In the genomic region with DNA sequence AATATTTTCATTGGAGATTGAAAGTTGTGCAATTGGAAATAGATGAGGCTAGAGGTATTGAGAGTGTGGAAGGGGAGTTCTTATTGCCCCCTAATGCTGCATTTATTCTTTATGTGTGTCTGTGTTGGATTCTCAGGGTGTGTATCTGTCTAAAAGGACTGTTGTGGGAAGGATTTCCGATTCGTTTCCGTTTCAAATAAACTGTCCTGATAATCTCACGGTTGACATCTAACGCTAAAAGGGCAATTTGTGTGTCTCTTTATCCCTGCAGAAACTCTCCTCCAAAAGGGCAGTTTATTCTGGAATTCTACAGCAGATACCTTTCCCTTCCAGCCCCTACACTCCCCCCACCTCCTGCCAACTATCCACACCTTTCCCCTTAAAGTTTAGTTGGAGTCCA, we compare ENCODE assay signal across 1 cellular context.
TF ChIP-seq lines count a peak whose summit lies in the region.

No MANE protein-coding gene starts in this region.

TF ChIP-seq in GM23338, 12 proteins besides CTCF, POLR2A, EP300 and RAD21 (continued from another document):
- TF ChIP-seq, protein P1, sequence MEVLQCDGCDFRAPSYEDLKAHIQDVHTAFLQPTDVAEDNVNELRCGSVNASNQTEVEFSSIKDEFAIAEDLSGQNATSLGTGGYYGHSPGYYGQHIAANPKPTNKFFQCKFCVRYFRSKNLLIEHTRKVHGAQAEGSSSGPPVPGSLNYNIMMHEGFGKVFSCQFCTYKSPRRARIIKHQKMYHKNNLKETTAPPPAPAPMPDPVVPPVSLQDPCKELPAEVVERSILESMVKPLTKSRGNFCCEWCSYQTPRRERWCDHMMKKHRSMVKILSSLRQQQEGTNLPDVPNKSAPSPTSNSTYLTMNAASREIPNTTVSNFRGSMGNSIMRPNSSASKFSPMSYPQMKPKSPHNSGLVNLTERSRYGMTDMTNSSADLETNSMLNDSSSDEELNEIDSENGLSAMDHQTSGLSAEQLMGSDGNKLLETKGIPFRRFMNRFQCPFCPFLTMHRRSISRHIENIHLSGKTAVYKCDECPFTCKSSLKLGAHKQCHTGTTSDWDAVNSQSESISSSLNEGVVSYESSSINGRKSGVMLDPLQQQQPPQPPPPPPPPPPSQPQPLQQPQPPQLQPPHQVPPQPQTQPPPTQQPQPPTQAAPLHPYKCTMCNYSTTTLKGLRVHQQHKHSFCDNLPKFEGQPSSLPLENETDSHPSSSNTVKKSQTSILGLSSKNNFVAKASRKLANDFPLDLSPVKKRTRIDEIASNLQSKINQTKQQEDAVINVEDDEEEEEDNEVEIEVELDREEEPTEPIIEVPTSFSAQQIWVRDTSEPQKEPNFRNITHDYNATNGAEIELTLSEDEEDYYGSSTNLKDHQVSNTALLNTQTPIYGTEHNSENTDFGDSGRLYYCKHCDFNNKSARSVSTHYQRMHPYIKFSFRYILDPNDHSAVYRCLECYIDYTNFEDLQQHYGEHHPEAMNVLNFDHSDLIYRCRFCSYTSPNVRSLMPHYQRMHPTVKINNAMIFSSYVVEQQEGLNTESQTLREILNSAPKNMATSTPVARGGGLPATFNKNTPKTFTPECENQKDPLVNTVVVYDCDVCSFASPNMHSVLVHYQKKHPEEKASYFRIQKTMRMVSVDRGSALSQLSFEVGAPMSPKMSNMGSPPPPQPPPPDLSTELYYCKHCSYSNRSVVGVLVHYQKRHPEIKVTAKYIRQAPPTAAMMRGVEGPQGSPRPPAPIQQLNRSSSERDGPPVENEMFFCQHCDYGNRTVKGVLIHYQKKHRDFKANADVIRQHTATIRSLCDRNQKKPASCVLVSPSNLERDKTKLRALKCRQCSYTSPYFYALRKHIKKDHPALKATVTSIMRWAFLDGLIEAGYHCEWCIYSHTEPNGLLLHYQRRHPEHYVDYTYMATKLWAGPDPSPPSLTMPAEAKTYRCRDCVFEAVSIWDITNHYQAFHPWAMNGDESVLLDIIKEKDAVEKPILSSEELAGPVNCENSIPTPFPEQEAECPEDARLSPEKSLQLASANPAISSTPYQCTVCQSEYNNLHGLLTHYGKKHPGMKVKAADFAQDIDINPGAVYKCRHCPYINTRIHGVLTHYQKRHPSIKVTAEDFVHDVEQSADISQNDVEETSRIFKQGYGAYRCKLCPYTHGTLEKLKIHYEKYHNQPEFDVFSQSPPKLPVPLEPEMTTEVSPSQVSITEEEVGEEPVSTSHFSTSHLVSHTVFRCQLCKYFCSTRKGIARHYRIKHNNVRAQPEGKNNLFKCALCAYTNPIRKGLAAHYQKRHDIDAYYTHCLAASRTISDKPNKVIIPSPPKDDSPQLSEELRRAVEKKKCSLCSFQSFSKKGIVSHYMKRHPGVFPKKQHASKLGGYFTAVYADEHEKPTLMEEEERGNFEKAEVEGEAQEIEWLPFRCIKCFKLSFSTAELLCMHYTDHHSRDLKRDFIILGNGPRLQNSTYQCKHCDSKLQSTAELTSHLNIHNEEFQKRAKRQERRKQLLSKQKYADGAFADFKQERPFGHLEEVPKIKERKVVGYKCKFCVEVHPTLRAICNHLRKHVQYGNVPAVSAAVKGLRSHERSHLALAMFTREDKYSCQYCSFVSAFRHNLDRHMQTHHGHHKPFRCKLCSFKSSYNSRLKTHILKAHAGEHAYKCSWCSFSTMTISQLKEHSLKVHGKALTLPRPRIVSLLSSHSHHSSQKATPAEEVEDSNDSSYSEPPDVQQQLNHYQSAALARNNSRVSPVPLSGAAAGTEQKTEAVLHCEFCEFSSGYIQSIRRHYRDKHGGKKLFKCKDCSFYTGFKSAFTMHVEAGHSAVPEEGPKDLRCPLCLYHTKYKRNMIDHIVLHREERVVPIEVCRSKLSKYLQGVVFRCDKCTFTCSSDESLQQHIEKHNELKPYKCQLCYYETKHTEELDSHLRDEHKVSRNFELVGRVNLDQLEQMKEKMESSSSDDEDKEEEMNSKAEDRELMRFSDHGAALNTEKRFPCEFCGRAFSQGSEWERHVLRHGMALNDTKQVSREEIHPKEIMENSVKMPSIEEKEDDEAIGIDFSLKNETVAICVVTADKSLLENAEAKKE (CRISPR knock-in tag; IDR thresholded peaks at IDR 0.05), result no peak
- TF ChIP-seq EZH2 (IDR thresholded peaks at IDR 0.05; ENCODE audit: low read depth, unreplicated experiment) (no peak), CREB1 (CRISPR knock-in tag; IDR thresholded peaks at IDR 0.05; ENCODE audit: low read depth) (no peak), EZH2phosphoT487 (IDR thresholded peaks at IDR 0.05; ENCODE audit: unreplicated experiment) (no peak), STAT1 (IDR thresholded peaks at IDR 0.05; ENCODE audit: unreplicated experiment) (no peak)
- TF ChIP-seq, protein P2, sequence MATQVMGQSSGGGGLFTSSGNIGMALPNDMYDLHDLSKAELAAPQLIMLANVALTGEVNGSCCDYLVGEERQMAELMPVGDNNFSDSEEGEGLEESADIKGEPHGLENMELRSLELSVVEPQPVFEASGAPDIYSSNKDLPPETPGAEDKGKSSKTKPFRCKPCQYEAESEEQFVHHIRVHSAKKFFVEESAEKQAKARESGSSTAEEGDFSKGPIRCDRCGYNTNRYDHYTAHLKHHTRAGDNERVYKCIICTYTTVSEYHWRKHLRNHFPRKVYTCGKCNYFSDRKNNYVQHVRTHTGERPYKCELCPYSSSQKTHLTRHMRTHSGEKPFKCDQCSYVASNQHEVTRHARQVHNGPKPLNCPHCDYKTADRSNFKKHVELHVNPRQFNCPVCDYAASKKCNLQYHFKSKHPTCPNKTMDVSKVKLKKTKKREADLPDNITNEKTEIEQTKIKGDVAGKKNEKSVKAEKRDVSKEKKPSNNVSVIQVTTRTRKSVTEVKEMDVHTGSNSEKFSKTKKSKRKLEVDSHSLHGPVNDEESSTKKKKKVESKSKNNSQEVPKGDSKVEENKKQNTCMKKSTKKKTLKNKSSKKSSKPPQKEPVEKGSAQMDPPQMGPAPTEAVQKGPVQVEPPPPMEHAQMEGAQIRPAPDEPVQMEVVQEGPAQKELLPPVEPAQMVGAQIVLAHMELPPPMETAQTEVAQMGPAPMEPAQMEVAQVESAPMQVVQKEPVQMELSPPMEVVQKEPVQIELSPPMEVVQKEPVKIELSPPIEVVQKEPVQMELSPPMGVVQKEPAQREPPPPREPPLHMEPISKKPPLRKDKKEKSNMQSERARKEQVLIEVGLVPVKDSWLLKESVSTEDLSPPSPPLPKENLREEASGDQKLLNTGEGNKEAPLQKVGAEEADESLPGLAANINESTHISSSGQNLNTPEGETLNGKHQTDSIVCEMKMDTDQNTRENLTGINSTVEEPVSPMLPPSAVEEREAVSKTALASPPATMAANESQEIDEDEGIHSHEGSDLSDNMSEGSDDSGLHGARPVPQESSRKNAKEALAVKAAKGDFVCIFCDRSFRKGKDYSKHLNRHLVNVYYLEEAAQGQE (IDR thresholded peaks at IDR 0.05; ENCODE audit: unreplicated experiment), result no peak
- TF ChIP-seq, protein P3, sequence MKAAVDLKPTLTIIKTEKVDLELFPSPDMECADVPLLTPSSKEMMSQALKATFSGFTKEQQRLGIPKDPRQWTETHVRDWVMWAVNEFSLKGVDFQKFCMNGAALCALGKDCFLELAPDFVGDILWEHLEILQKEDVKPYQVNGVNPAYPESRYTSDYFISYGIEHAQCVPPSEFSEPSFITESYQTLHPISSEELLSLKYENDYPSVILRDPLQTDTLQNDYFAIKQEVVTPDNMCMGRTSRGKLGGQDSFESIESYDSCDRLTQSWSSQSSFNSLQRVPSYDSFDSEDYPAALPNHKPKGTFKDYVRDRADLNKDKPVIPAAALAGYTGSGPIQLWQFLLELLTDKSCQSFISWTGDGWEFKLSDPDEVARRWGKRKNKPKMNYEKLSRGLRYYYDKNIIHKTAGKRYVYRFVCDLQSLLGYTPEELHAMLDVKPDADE (IDR thresholded peaks at IDR 0.05), result no peak
